Comparison of ENCODE assay signal across 28 cellular contexts in the genomic region with DNA sequence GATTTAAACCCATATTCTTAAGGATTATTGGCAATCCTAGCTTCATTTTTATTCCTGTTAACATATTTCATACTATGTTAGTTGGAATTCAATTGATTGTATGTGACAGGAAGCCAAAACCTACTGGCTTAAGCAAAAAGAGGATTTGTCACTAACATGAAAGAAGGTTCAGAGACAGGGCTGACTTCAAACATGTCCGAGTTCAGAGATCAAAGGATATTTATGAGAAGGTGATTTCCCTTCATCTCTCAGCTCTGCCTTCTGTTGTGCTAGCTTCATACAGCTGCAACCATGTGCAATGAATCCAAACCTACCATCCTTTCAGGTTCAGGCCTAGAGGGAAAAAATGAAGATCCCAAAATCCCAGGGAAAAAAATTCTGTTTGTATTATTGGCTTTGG.
DNase-seq lines count a peak whose midpoint lies in the region; ATAC-seq and TF ChIP-seq lines count a peak whose summit lies in the region.
"Had no signal": no experiment of that assay in that cellular context is flagged by ENCODE, and none has a peak within 500 bp of the region (broad histone marks: within the 10 kb centered on the region; RNA-seq: fewer than 3 reads in every experiment).

No MANE protein-coding gene starts in this region.

- H3K27ac ChIP-seq in DND-41 (ENCODE audit: low read length) (no peak overlapping the region), GM23338 (ENCODE audit: low read depth) (no peak overlapping the region), trophoblast cell (ENCODE audit: low read depth, low read length) (no peak overlapping the region)
- H3K27ac ChIP-seq: body of pancreas, Peyer's patch, transverse colon, VCaP had no signal

- no peaks in the 10 kb centered on the region for H3K9me3 Mint-ChIP-seq in GM23338
- no peaks in the 10 kb centered on the region for H3K9me3 Mint-ChIP-seq in activated CD4-positive, alpha-beta memory T cell treated with anti-CD3 and anti-CD28 coated beads, Interleukin-2, amount 10 ng/mL, durations not matched to agents 7 days and 5 days
- peaks cover 4% of the 10 kb centered on the region for H3K9me3 Mint-ChIP-seq in mesothelial cell of epicardium
- no peaks in the 10 kb centered on the region for H3K9me3 Mint-ChIP-seq in activated T-cell treated with anti-CD3 and anti-CD28 coated beads, Interleukin-2, amount 50 U/mL, for 4 hours
- H3K9me3 Mint-ChIP-seq: CD8-positive, alpha-beta T cell had no signal

- H2BK5ac ChIP-seq in trophoblast cell (ENCODE audit: low read depth, low read length, poor library complexity): no peak overlapping the region

- no peak overlapping the region for H4K12ac ChIP-seq in trophoblast cell (ENCODE audit: low read depth, low read length)

- no peak for TF ChIP-seq POLR2A in GM18505 (IDR thresholded peaks at IDR 0.05; ENCODE audit: borderline replicate concordance, extremely low read depth, insufficient read depth, insufficient read length)

- H3K18ac ChIP-seq in trophoblast cell (ENCODE audit: low read length): no peak overlapping the region

- CTCF ChIA-PET in activated CD4-positive, alpha-beta memory T cell treated with anti-CD3 and anti-CD28 coated beads, Interleukin-2, amount 10 ng/mL, durations not matched to agents 7 days and 5 days (lab: Charles Lee): no interaction called here

- no peak overlapping the region for H3K23ac ChIP-seq in trophoblast cell (ENCODE audit: low read length)

- no peak for DNase-seq in DND-41
- no peak for DNase-seq in GM23338 (ENCODE audit: low spot score)
- no peak for DNase-seq in activated CD4-positive, alpha-beta memory T cell treated with anti-CD3 and anti-CD28 coated beads, Interleukin-2, amount 10 ng/mL, durations not matched to agents 7 days and 5 days
- DNase-seq in mesothelial cell of epicardium (ENCODE audit: low spot score in 2 of 2, unreplicated experiment in 2 of 2): no peak
- no peak for DNase-seq in activated T-cell treated with anti-CD3 and anti-CD28 coated beads, Interleukin-2, amount 50 U/mL, for 4 hours
- no peak for DNase-seq in trophoblast cell
- DNase-seq: activated CD4-positive, alpha-beta T cell treated with anti-CD3 and anti-CD28 coated beads for 4 hours; activated gamma-delta T cell treated with Interleukin-2 at 50 U/mL for 16 hours; activated T-cell treated with anti-CD3 and anti-CD28 coated beads, Interleukin-2, amount 50 U/mL, for 1 hour; body of pancreas; CD8-positive, alpha-beta T cell; erythroblast; glutamatergic neuron; Kasumi-1; NCI-H146; NCI-H2107; NCI-H446; NCI-H748 treated with DMSO at 0.1 percent for 48 hours; nephron progenitor cell; Peyer's patch; SHP77; transverse colon had no signal

- H3K36me3 Mint-ChIP-seq in GM23338 (ENCODE audit: low read depth): no peaks in the 10 kb centered on the region
- no peaks in the 10 kb centered on the region for H3K36me3 Mint-ChIP-seq in activated CD4-positive, alpha-beta memory T cell treated with anti-CD3 and anti-CD28 coated beads, Interleukin-2, amount 10 ng/mL, durations not matched to agents 7 days and 5 days (ENCODE audit: low read depth)
- no peaks in the 10 kb centered on the region for H3K36me3 Mint-ChIP-seq in mesothelial cell of epicardium
- no peaks in the 10 kb centered on the region for H3K36me3 Mint-ChIP-seq in activated T-cell treated with anti-CD3 and anti-CD28 coated beads, Interleukin-2, amount 50 U/mL, for 4 hours (ENCODE audit: insufficient read depth)
- H3K36me3 Mint-ChIP-seq: CD8-positive, alpha-beta T cell; stimulated activated effector memory CD8-positive, alpha-beta T cell treated with anti-CD3 and anti-CD28 coated beads, Interleukin-12 subunit alpha, Interleukin-12 subunit beta, amount 100 ng/mL, for 72 hours had no signal

- no peak overlapping the region for H4K91ac ChIP-seq in trophoblast cell (ENCODE audit: low read depth, low read length)

- no peak overlapping the region for H3K4ac ChIP-seq in trophoblast cell (ENCODE audit: low read depth, low read length)

- no peak overlapping the region for H2BK12ac ChIP-seq in trophoblast cell (ENCODE audit: low read length)

- no peak overlapping the region for H2BK120ac ChIP-seq in trophoblast cell (ENCODE audit: insufficient read depth, low read length, poor library complexity)

- H3F3A ChIP-seq in GM23338 (replicated peaks; ENCODE audit: low read depth): no peaks in the 10 kb centered on the region

- peaks cover 9% of the 10 kb centered on the region for H3K27me3 ChIP-seq in DND-41 (ENCODE audit: insufficient read depth, low read length, poor library complexity)
- no peaks in the 10 kb centered on the region for H3K27me3 ChIP-seq in GM23338 (ENCODE audit: insufficient read depth)
- H3K27me3 ChIP-seq in trophoblast cell (ENCODE audit: insufficient read depth, low read length): no peaks in the 10 kb centered on the region
- H3K27me3 ChIP-seq: body of pancreas, Peyer's patch, transverse colon had no signal

- H3K9me2 ChIP-seq in GM23338 (ENCODE audit: insufficient read depth): no peaks in the 10 kb centered on the region

- H3K27ac Mint-ChIP-seq in GM23338: 0 out of 2 replicates have a peak overlapping the region, but pooled peaks have one; percentile 29
- H3K27ac Mint-ChIP-seq in activated CD4-positive, alpha-beta memory T cell treated with anti-CD3 and anti-CD28 coated beads, Interleukin-2, amount 10 ng/mL, durations not matched to agents 7 days and 5 days: no peak overlapping the region
- no peak overlapping the region for H3K27ac Mint-ChIP-seq in mesothelial cell of epicardium
- H3K27ac Mint-ChIP-seq: CD8-positive, alpha-beta T cell; dendritic cell treated with granulocyte-macrophage colony-stimulating factor and Interleukin-4, amounts not matched to agents 40 ng/mL and 50 ng/mL, for 4 days; nephron progenitor cell; stimulated activated effector memory CD8-positive, alpha-beta T cell treated with anti-CD3 and anti-CD28 coated beads, Interleukin-12 subunit alpha, Interleukin-12 subunit beta, amount 100 ng/mL, for 72 hours had no signal

- H3K36me3 ChIP-seq in DND-41 (ENCODE audit: insufficient read depth, low read length) (no peaks in the 10 kb centered on the region), GM23338 (ENCODE audit: insufficient read depth) (no peaks in the 10 kb centered on the region), trophoblast cell (ENCODE audit: control insufficient read depth in 1 of 2, insufficient read depth in 2 of 2, low read length in 2 of 2) (no peaks in the 10 kb centered on the region)
- H3K36me3 ChIP-seq: Peyer's patch, transverse colon had no signal

- no peak overlapping the region for H3K4me3 ChIP-seq in DND-41 (ENCODE audit: low read depth in 1 of 2, low read length in 2 of 2)
- H3K4me3 ChIP-seq in GM23338: no peak overlapping the region
- no peak overlapping the region for H3K4me3 ChIP-seq in trophoblast cell (ENCODE audit: low read depth, low read length)
- H3K4me3 ChIP-seq: body of pancreas, Peyer's patch, transverse colon had no signal

- H3K4me2 ChIP-seq in DND-41 (ENCODE audit: insufficient read depth, low read length) (no peak overlapping the region), GM23338 (no peak overlapping the region), trophoblast cell (ENCODE audit: low read length) (no peak overlapping the region)

- H4K20me1 ChIP-seq in DND-41 (ENCODE audit: insufficient read depth, low read length): no peaks in the 10 kb centered on the region
- H4K20me1 ChIP-seq in GM23338 (replicated peaks; ENCODE audit: insufficient read depth): no peaks in the 10 kb centered on the region

- ATAC-seq in DND-41 (ENCODE audit: insufficient read depth, low read depth) (peak; percentile 77), GM18505 (IDR thresholded peaks at IDR 0.05; ENCODE audit: unreplicated experiment) (peak; percentile 73), GM23338 (no peak), HG03565 (IDR thresholded peaks at IDR 0.05; ENCODE audit: unreplicated experiment) (peak; percentile 86)
- no peak for ATAC-seq in activated T-cell treated with anti-CD3 and anti-CD28 coated beads, Interleukin-2, amount 50 U/mL, for 4 hours
- ATAC-seq: body of pancreas; CD8-positive, alpha-beta T cell; stimulated activated effector memory CD8-positive, alpha-beta T cell treated with anti-CD3 and anti-CD28 coated beads, Interleukin-12 subunit alpha, Interleukin-12 subunit beta, amount 100 ng/mL, for 72 hours had no signal

- no peak overlapping the region for H3K4me3 Mint-ChIP-seq in GM23338
- no peak overlapping the region for H3K4me3 Mint-ChIP-seq in activated CD4-positive, alpha-beta memory T cell treated with anti-CD3 and anti-CD28 coated beads, Interleukin-2, amount 10 ng/mL, durations not matched to agents 7 days and 5 days
- H3K4me3 Mint-ChIP-seq in mesothelial cell of epicardium: no peak overlapping the region
- H3K4me3 Mint-ChIP-seq in activated T-cell treated with anti-CD3 and anti-CD28 coated beads, Interleukin-2, amount 50 U/mL, for 4 hours: no peak overlapping the region
- H3K4me3 Mint-ChIP-seq: CD8-positive, alpha-beta T cell; central memory CD8-positive, alpha-beta T cell; dendritic cell treated with granulocyte-macrophage colony-stimulating factor and Interleukin-4, amounts not matched to agents 40 ng/mL and 50 ng/mL, for 4 days; nephron progenitor cell; stimulated activated effector memory CD8-positive, alpha-beta T cell treated with anti-CD3 and anti-CD28 coated beads, Interleukin-12 subunit alpha, Interleukin-12 subunit beta, amount 100 ng/mL, for 72 hours had no signal

- H3K27me3 Mint-ChIP-seq in GM23338 (ENCODE audit: insufficient read depth, low read depth, poor library complexity) (peaks cover 4% of the 10 kb centered on the region), mesothelial cell of epicardium (ENCODE audit: low read depth) (no peaks in the 10 kb centered on the region)
- no peaks in the 10 kb centered on the region for H3K27me3 Mint-ChIP-seq in activated CD4-positive, alpha-beta memory T cell treated with anti-CD3 and anti-CD28 coated beads, Interleukin-2, amount 10 ng/mL, durations not matched to agents 7 days and 5 days
- H3K27me3 Mint-ChIP-seq in activated T-cell treated with anti-CD3 and anti-CD28 coated beads, Interleukin-2, amount 50 U/mL, for 4 hours (ENCODE audit: low read depth): peaks cover 16% of the 10 kb centered on the region
- H3K27me3 Mint-ChIP-seq: dendritic cell treated with granulocyte-macrophage colony-stimulating factor and Interleukin-4, amounts not matched to agents 40 ng/mL and 50 ng/mL, for 4 days had no signal

- no peaks in the 10 kb centered on the region for H3K79me1 ChIP-seq in trophoblast cell (ENCODE audit: low read length)

- H3K9ac ChIP-seq in DND-41 (ENCODE audit: low read depth, low read length): no peak overlapping the region
- no peak overlapping the region for H3K9ac ChIP-seq in trophoblast cell (ENCODE audit: low read length)

- no peaks in the 10 kb centered on the region for H3K4me1 ChIP-seq in DND-41 (ENCODE audit: insufficient read depth, low read length)
- H3K4me1 ChIP-seq in GM23338 (ENCODE audit: insufficient read depth): peaks cover 13% of the 10 kb centered on the region; the same call in 1 of the 2 replicates
- H3K4me1 ChIP-seq in trophoblast cell (ENCODE audit: control insufficient read depth in 1 of 2, insufficient read depth in 2 of 2, low read length in 2 of 2): no peaks in the 10 kb centered on the region
- H3K4me1 ChIP-seq: body of pancreas, Peyer's patch, transverse colon had no signal

- H2AFZ ChIP-seq in DND-41 (ENCODE audit: low read depth, low read length) (no peak overlapping the region), GM23338 (no peak overlapping the region), trophoblast cell (ENCODE audit: insufficient read depth, low read length, poor library complexity) (no peak overlapping the region)

- WGBS in trophoblast cell (ENCODE audit: extremely low coverage, insufficient coverage, insufficient read length): no CpG with 5 or more reads among the region's 1 CpG

- no peak overlapping the region for H3K14ac ChIP-seq in trophoblast cell (ENCODE audit: low read length)

- POLR2A ChIA-PET in activated CD4-positive, alpha-beta memory T cell treated with anti-CD3 and anti-CD28 coated beads, Interleukin-2, amount 10 ng/mL, durations not matched to agents 7 days and 5 days (lab: Charles Lee): no interaction called here

- H3K9me3 ChIP-seq in DND-41 (ENCODE audit: insufficient read depth, low read length, severe bottlenecking) (no peaks in the 10 kb centered on the region), trophoblast cell (ENCODE audit: insufficient read depth, low read depth, low read length) (no peaks in the 10 kb centered on the region)
- H3K9me3 ChIP-seq: body of pancreas, Peyer's patch, transverse colon had no signal

- no peak overlapping the region for H2AK5ac ChIP-seq in trophoblast cell (ENCODE audit: low read length)

- H4K8ac ChIP-seq in trophoblast cell (ENCODE audit: low read depth, low read length): no peak overlapping the region

- H3K79me2 ChIP-seq in DND-41 (ENCODE audit: insufficient read depth, low read length): no peaks in the 10 kb centered on the region
- H3K79me2 ChIP-seq in GM23338 (replicated peaks; ENCODE audit: insufficient read depth): no peaks in the 10 kb centered on the region
- H3K79me2 ChIP-seq in trophoblast cell (ENCODE audit: control insufficient read depth, insufficient read depth, low read length, poor library complexity): no peaks in the 10 kb centered on the region

- TF ChIP-seq CTCF in DND-41 (IDR thresholded peaks at IDR 0.05; ENCODE audit: borderline replicate concordance, extremely low read depth, low read length, poor library complexity, severe bottlenecking) (no peak), GM23338 (conservative IDR thresholded peaks at IDR 0.05; ENCODE audit: low read depth in 2 of 2) (no peak), mesothelial cell of epicardium (IDR thresholded peaks at IDR 0.05; ENCODE audit: unreplicated experiment) (no peak)

- H3K4me1 Mint-ChIP-seq in GM23338 (peaks cover 29% of the 10 kb centered on the region), mesothelial cell of epicardium (peaks cover 9% of the 10 kb centered on the region)
- H3K4me1 Mint-ChIP-seq in activated CD4-positive, alpha-beta memory T cell treated with anti-CD3 and anti-CD28 coated beads, Interleukin-2, amount 10 ng/mL, durations not matched to agents 7 days and 5 days: no peaks in the 10 kb centered on the region
- no peaks in the 10 kb centered on the region for H3K4me1 Mint-ChIP-seq in activated T-cell treated with anti-CD3 and anti-CD28 coated beads, Interleukin-2, amount 50 U/mL, for 4 hours (ENCODE audit: low read depth)
- H3K4me1 Mint-ChIP-seq: central memory CD8-positive, alpha-beta T cell; stimulated activated effector memory CD8-positive, alpha-beta T cell treated with anti-CD3 and anti-CD28 coated beads, Interleukin-12 subunit alpha, Interleukin-12 subunit beta, amount 100 ng/mL, for 72 hours had no signal

Comparison
In these comparisons a context has a peak if more than half of its experiments do, and no peak if none do; other contexts are left out.
1. ATAC-seq: peak in DND-41 (single experiment), GM18505 (single experiment) and HG03565 (single experiment); none in GM23338 (single experiment) and activated T-cell treated with anti-CD3 and anti-CD28 coated beads, Interleukin-2, amount 50 U/mL, for 4 hours (0 of 2).